Comparison of ENCODE assay signal across 18 cellular contexts in genomic region chr13:113972451-113973217, GRCh38. TPM values are rescaled to one million over a fixed set of nuclear protein-coding genes. Genes with fewer than 3 reads are reported as not detected.
A peak's percentile ranks its signal among the peaks of the same experiment; 100 is the strongest.
DNase-seq lines count a peak whose midpoint lies in the region; ATAC-seq and TF ChIP-seq lines count a peak whose summit lies in the region.
"Had no signal": no experiment of that assay in that cellular context is flagged by ENCODE, and none has a peak within 500 bp of the region (broad histone marks: within the 10 kb centered on the region; RNA-seq: fewer than 3 reads in every experiment).

No MANE protein-coding gene starts in this region.

- peaks cover 7% of the 10 kb centered on the region for H3K36me3 Mint-ChIP-seq in neural progenitor cell

- 90 to 91% methylated on average over 36 of the region's 36 CpGs for WGBS in heart right ventricle, 2 donors
- WGBS in body of pancreas, 2 donors, result 88 to 89% methylated on average over 11 to 28 of the region's 36 CpGs
- 93 to 95% methylated on average over 36 of the region's 36 CpGs for WGBS in aorta, 2 donors

- DNase-seq in left cardiac atrium, result peak; percentile 20
- DNase-seq in heart right ventricle, result no peak
- DNase-seq in body of pancreas, result peak in 1 of 4 donors; percentile 14
- DNase-seq in neural progenitor cell (ENCODE audit: low spot score), result no peak
- DNase-seq in aorta, result peak; percentile 45 to 71
- no peak for DNase-seq in hepatic stellate cell (ENCODE audit: low spot score)
- DNase-seq in medulla oblongata (ENCODE audit: extremely low spot score), result no peak
- no peak for DNase-seq in stimulated activated CD4-positive, alpha-beta T cell treated with anti-CD3 and anti-CD28 coated beads, Interleukin-1b, Interleukin-23, amount 100 ng/mL, for 48 hours
- DNase-seq: DMS79, MG63, NCI-H1436, NCI-H2171, NCI-H524 treated with DMSO at 0.1 percent for 48 hours had no signal

- H3K27me3 Mint-ChIP-seq in neural progenitor cell (ENCODE audit: insufficient read depth, low read depth), result peaks cover 2% of the 10 kb centered on the region
- H3K27me3 Mint-ChIP-seq: IgD-negative memory B cell had no signal

- ATAC-seq in left cardiac atrium, result peak in 1 of 2 donors; percentile 27
- no peak for ATAC-seq in heart right ventricle
- ATAC-seq in body of pancreas, result no peak
- no peak for ATAC-seq in aorta (ENCODE audit: low FRiP score)
- ATAC-seq: GM23338 had no signal

- H3K4me3 ChIP-seq in heart right ventricle (no peak overlapping the region), body of pancreas (no peak overlapping the region), neural progenitor cell (no peak overlapping the region), aorta (ENCODE audit: low read length in 2 of 2) (no peak overlapping the region)
- H3K4me3 ChIP-seq: adrenal gland, GM23338, MG63 had no signal

- no peaks in the 10 kb centered on the region for H4K20me1 ChIP-seq in neural progenitor cell (ENCODE audit: low read depth)

- H3K9me3 ChIP-seq in heart right ventricle, result no peaks in the 10 kb centered on the region
- H3K9me3 ChIP-seq in body of pancreas, result no peaks in the 10 kb centered on the region
- H3K9me3 ChIP-seq in neural progenitor cell (ENCODE audit: low read depth), result no peaks in the 10 kb centered on the region
- H3K9me3 ChIP-seq in aorta (ENCODE audit: control insufficient read depth, low read length), result no peaks in the 10 kb centered on the region
- H3K9me3 ChIP-seq: adrenal gland, MG63 had no signal

- H3K27me3 ChIP-seq in heart right ventricle (no peaks in the 10 kb centered on the region), body of pancreas (no peaks in the 10 kb centered on the region), neural progenitor cell (no peaks in the 10 kb centered on the region), aorta (ENCODE audit: control insufficient read depth in 1 of 2, insufficient read depth in 2 of 2, low read length in 1 of 2) (no peaks in the 10 kb centered on the region)
- H3K27me3 ChIP-seq: adrenal gland, MG63 had no signal

- peaks cover 0 to 34% (median 0%) of the 10 kb centered on the region in 9 donors for H3K36me3 ChIP-seq in heart right ventricle
- no peaks in the 10 kb centered on the region for H3K36me3 ChIP-seq in body of pancreas (replicated peaks in 1 of 2; ENCODE audit: insufficient read depth in 1 of 2, low read depth in 2 of 2)
- H3K36me3 ChIP-seq in neural progenitor cell, result no peaks in the 10 kb centered on the region
- H3K36me3 ChIP-seq in aorta (ENCODE audit: control insufficient read depth in 1 of 2, insufficient read depth in 2 of 2, low read length in 1 of 2), result no peaks in the 10 kb centered on the region
- H3K36me3 ChIP-seq: adrenal gland had no signal

- no peak overlapping the region for H3K4me3 Mint-ChIP-seq in neural progenitor cell
- H3K4me3 Mint-ChIP-seq: GM23338, IgD-negative memory B cell had no signal

- H3K27ac ChIP-seq in heart right ventricle (no peak overlapping the region), body of pancreas (peak overlapping the region; percentile 97 to 100 (median 98)), neural progenitor cell (no peak overlapping the region), aorta (ENCODE audit: low read depth in 1 of 2, low read length in 2 of 2) (no peak overlapping the region)
- H3K27ac ChIP-seq: adrenal gland had no signal

- peak overlapping the region; percentile 50 for H3K27ac Mint-ChIP-seq in neural progenitor cell
- H3K27ac Mint-ChIP-seq: activated T-helper 2 cell treated with anti-CD3 and anti-CD28 coated beads, Interferon-gamma antibody, Interleukin-2, Interleukin-4, amounts not matched to agents 10 μg/mL and 5 μg/mL and 100 μg/mL, durations not matched to agents 14 hours and 24 hours and 36 hours; GM23338 had no signal

- TF ChIP-seq POLR2A in body of pancreas (IDR thresholded peaks at IDR 0.05), result no peak

- H3K4me1 ChIP-seq in heart right ventricle, result peaks cover 3 to 16% (median 8%) of the 10 kb centered on the region in 9 donors
- peaks cover 54% of the 10 kb centered on the region for H3K4me1 ChIP-seq in body of pancreas
- H3K4me1 ChIP-seq in neural progenitor cell, result no peaks in the 10 kb centered on the region
- H3K4me1 ChIP-seq in aorta (ENCODE audit: control insufficient read depth in 1 of 2, insufficient read depth in 2 of 2, low read length in 2 of 2), result no peaks in the 10 kb centered on the region
- H3K4me1 ChIP-seq: adrenal gland had no signal

- no peaks in the 10 kb centered on the region for H3K9me3 Mint-ChIP-seq in neural progenitor cell
- H3K9me3 Mint-ChIP-seq: activated T-helper 2 cell treated with anti-CD3 and anti-CD28 coated beads, Interferon-gamma antibody, Interleukin-2, Interleukin-4, amounts not matched to agents 10 μg/mL and 5 μg/mL and 100 μg/mL, durations not matched to agents 14 hours and 24 hours and 36 hours; IgD-negative memory B cell had no signal

- no peaks in the 10 kb centered on the region for H3F3A ChIP-seq in neural progenitor cell (ENCODE audit: low read depth)

- H3K79me2 ChIP-seq in neural progenitor cell (ENCODE audit: low read depth), result no peaks in the 10 kb centered on the region

- no peak overlapping the region for H2AFZ ChIP-seq in neural progenitor cell (replicated peaks)
- H2AFZ ChIP-seq: GM23338 had no signal

- no peak overlapping the region for H3K4me2 ChIP-seq in neural progenitor cell
- H3K4me2 ChIP-seq: GM23338 had no signal

- TF ChIP-seq CTCF in heart right ventricle (IDR thresholded peaks at IDR 0.05) (no peak), body of pancreas (IDR thresholded peaks at IDR 0.05) (no peak), neural progenitor cell (IDR thresholded peaks at IDR 0.05) (no peak)

- intact Hi-C loops in left cardiac atrium (cut with DNase I), result no loop called here
- intact Hi-C loops in heart right ventricle (cut with DNase I), result no loop called here
- intact Hi-C loops in body of pancreas (cut with DNase I), result no loop called here
- intact Hi-C loops in aorta (cut with DNase I), result no loop called here

- H3K4me1 Mint-ChIP-seq in neural progenitor cell, result no peaks in the 10 kb centered on the region
- H3K4me1 Mint-ChIP-seq: GM23338, IgD-negative memory B cell had no signal

- no peak overlapping the region for H3K9ac ChIP-seq in neural progenitor cell

RNA-seq across cellular contexts. Expression of gene C13orf46, which starts 1.2 kb away (rescaled TPM):
- total RNA-seq in left cardiac atrium (1 to 10 TPM in 1 of 2 donors, under 1 TPM in 1; 0.65 to 1.4 TPM), heart right ventricle (under 1 TPM; 0.15 to 0.80 (median 0.23) TPM), body of pancreas (10 to 100 TPM; 28.8 to 38.6 TPM), neural progenitor cell (ENCODE audit: low replicate concordance) (not detected in 2 replicates), aorta (1 to 10 TPM; 2.1 to 3.5 TPM)
- polyA plus RNA-seq in heart right ventricle (under 1 TPM; 0.09 to 0.37 TPM), aorta (under 1 TPM; 0.13 to 0.43 TPM)
- total RNA-seq: epithelial cell of proximal tubule had no signal

Comparison
In these comparisons a context has a peak if more than half of its experiments do, and no peak if none do; other contexts are left out.
1. DNase-seq: peak in left cardiac atrium (single experiment) and aorta (2 of 2); none in heart right ventricle (0 of 2), neural progenitor cell (single experiment), hepatic stellate cell (single experiment), medulla oblongata (single experiment) and stimulated activated CD4-positive, alpha-beta T cell treated with anti-CD3 and anti-CD28 coated beads, Interleukin-1b, Interleukin-23, amount 100 ng/mL, for 48 hours (single experiment).
2. H3K27ac ChIP-seq: peak in body of pancreas (4 of 4); none in heart right ventricle (0 of 10), neural progenitor cell (single experiment) and aorta (0 of 2).
3. RNA of gene C13orf46, which starts 1.2 kb away (total RNA-seq): 28.8 to 38.6 TPM in body of pancreas; 2.1 to 3.5 TPM in aorta, 0.65 to 1.4 TPM in left cardiac atrium, 0.15 to 0.80 TPM in heart right ventricle and not detected in neural progenitor cell; every median in the first group is over 4 times any median in the second.